17 cellular contexts compared by ENCODE assay signal in genomic region chr17:77893144-77894044, GRCh38.
DNase-seq lines count a peak whose midpoint lies in the region; ATAC-seq and TF ChIP-seq lines count a peak whose summit lies in the region.
"Had no signal": no experiment of that assay in that cellular context is flagged by ENCODE, and none has a peak within 500 bp of the region (broad histone marks: within the 10 kb centered on the region; RNA-seq: fewer than 3 reads in every experiment).

No MANE protein-coding gene starts in this region.

- no peaks in the 10 kb centered on the region for H3K27me3 ChIP-seq in CD4-positive, CD25-positive, alpha-beta regulatory T cell (ENCODE audit: control insufficient read depth, insufficient read depth, low read length)
- H3K27me3 ChIP-seq in DOHH2 (ENCODE audit: control insufficient read depth, low read length), result peaks cover 39% of the 10 kb centered on the region
- H3K27me3 ChIP-seq: pancreas, tibial artery had no signal

- no peaks in the 10 kb centered on the region for H3F3A ChIP-seq in DOHH2 (ENCODE audit: control insufficient read depth, insufficient read depth)

- H3K9me2 ChIP-seq in DOHH2 (replicated peaks; ENCODE audit: control insufficient read depth, low read length), result no peaks in the 10 kb centered on the region

- H3K27ac ChIP-seq in CD4-positive, CD25-positive, alpha-beta regulatory T cell (ENCODE audit: insufficient read depth, low read length, poor library complexity, severe bottlenecking), result no peak overlapping the region
- no peak overlapping the region for H3K27ac ChIP-seq in DOHH2 (ENCODE audit: low read depth, low read length)
- H3K27ac ChIP-seq: foreskin keratinocyte, HL-60, pancreas, PC-9, skin epidermis, tibial artery had no signal

- no peaks in the 10 kb centered on the region for H3K79me2 ChIP-seq in DOHH2 (ENCODE audit: control insufficient read depth, low read length)

- H3K4me1 Mint-ChIP-seq in CD4-positive, CD25-positive, alpha-beta regulatory T cell, result peaks cover under 1 to 13% (median 6%) of the 10 kb centered on the region in 4 donors
- H3K4me1 Mint-ChIP-seq in brain, result peaks cover 59% of the 10 kb centered on the region
- H3K4me1 Mint-ChIP-seq in neural crest cell, result peaks cover 11% of the 10 kb centered on the region
- peaks cover under 1% of the 10 kb centered on the region for H3K4me1 Mint-ChIP-seq in mesothelial cell of epicardium

- H4K20me1 ChIP-seq in DOHH2 (ENCODE audit: control insufficient read depth, insufficient read depth, low read depth, low read length), result no peaks in the 10 kb centered on the region

- no peaks in the 10 kb centered on the region for H3K9me3 ChIP-seq in CD4-positive, CD25-positive, alpha-beta regulatory T cell (ENCODE audit: control insufficient read depth in 2 of 2, low read length in 2 of 2)
- H3K9me3 ChIP-seq in DOHH2 (ENCODE audit: control insufficient read depth, insufficient read depth, low read length), result no peaks in the 10 kb centered on the region
- H3K9me3 ChIP-seq: pancreas, tibial artery had no signal

- no peaks in the 10 kb centered on the region for H3K36me3 Mint-ChIP-seq in CD4-positive, CD25-positive, alpha-beta regulatory T cell
- H3K36me3 Mint-ChIP-seq in brain (no peaks in the 10 kb centered on the region), neural crest cell (ENCODE audit: low read depth) (no peaks in the 10 kb centered on the region), mesothelial cell of epicardium (no peaks in the 10 kb centered on the region)

- ATAC-seq in CD4-positive, CD25-positive, alpha-beta regulatory T cell (ENCODE audit: low read depth in 2 of 2), result peak in 1 of 2 donors; percentile 28
- ATAC-seq in GM21528 (IDR thresholded peaks at IDR 0.05; ENCODE audit: low FRiP score, unreplicated experiment), result no peak
- ATAC-seq: foreskin keratinocyte, pancreas had no signal

- H3K27ac Mint-ChIP-seq in CD4-positive, CD25-positive, alpha-beta regulatory T cell, result peak overlapping the region; percentile 32 to 66 (median 45)
- peak overlapping the region; percentile 11 to 90 (median 77) for H3K27ac Mint-ChIP-seq in brain
- no peak overlapping the region for H3K27ac Mint-ChIP-seq in neural crest cell (ENCODE audit: unreplicated experiment)
- no peak overlapping the region for H3K27ac Mint-ChIP-seq in mesothelial cell of epicardium
- H3K27ac Mint-ChIP-seq: activated T-cell treated with anti-CD3 and anti-CD28 coated beads, Interleukin-2, amount 50 U/mL, for 24 hours had no signal

- H3K9me3 Mint-ChIP-seq in CD4-positive, CD25-positive, alpha-beta regulatory T cell, result peaks cover 0 to 2% (median 0%) of the 10 kb centered on the region in 7 donors
- peaks cover 0 to 3% (median 0%) of the 10 kb centered on the region in 5 experiments for H3K9me3 Mint-ChIP-seq in brain
- no peaks in the 10 kb centered on the region for H3K9me3 Mint-ChIP-seq in neural crest cell
- no peaks in the 10 kb centered on the region for H3K9me3 Mint-ChIP-seq in mesothelial cell of epicardium
- H3K9me3 Mint-ChIP-seq: activated T-cell treated with anti-CD3 and anti-CD28 coated beads, Interleukin-2, amount 50 U/mL, for 24 hours had no signal

- H3K4me3 Mint-ChIP-seq in CD4-positive, CD25-positive, alpha-beta regulatory T cell, result no peak overlapping the region
- peak overlapping the region in 3 of 5 experiments; percentile 62 to 69 (median 65) for H3K4me3 Mint-ChIP-seq in brain
- H3K4me3 Mint-ChIP-seq in neural crest cell, result peak overlapping the region; percentile 15
- H3K4me3 Mint-ChIP-seq in mesothelial cell of epicardium, result no peak overlapping the region
- H3K4me3 Mint-ChIP-seq: activated T-cell treated with anti-CD3 and anti-CD28 coated beads, Interleukin-2, amount 50 U/mL, for 24 hours had no signal

- TF ChIP-seq CTCF in DOHH2 (IDR thresholded peaks at IDR 0.05; ENCODE audit: low read depth, low read length, poor library complexity, severe bottlenecking), result no peak
- no peak for TF ChIP-seq CTCF in brain (conservative IDR thresholded peaks at IDR 0.05)
- no peak for TF ChIP-seq CTCF in neural crest cell (conservative IDR thresholded peaks at IDR 0.05)
- no peak for TF ChIP-seq CTCF in mesothelial cell of epicardium (IDR thresholded peaks at IDR 0.05; ENCODE audit: unreplicated experiment)

- DNase-seq in CD4-positive, CD25-positive, alpha-beta regulatory T cell, result no peak
- no peak for DNase-seq in neural crest cell (ENCODE audit: low read depth, low spot score)
- DNase-seq in mesothelial cell of epicardium (ENCODE audit: low spot score in 2 of 2, unreplicated experiment in 2 of 2), result no peak
- no peak for DNase-seq in EL
- DNase-seq: activated T-cell treated with anti-CD3 and anti-CD28 coated beads, Interleukin-2, amount 50 U/mL, for 24 hours; amygdala; foreskin keratinocyte; NCI-H1048; NCI-H2107; pancreas; PC-9 had no signal

- H3K36me3 ChIP-seq in CD4-positive, CD25-positive, alpha-beta regulatory T cell (ENCODE audit: control insufficient read depth, insufficient read depth, low read length), result no peaks in the 10 kb centered on the region
- no peaks in the 10 kb centered on the region for H3K36me3 ChIP-seq in DOHH2 (ENCODE audit: control insufficient read depth, low read length)
- H3K36me3 ChIP-seq: pancreas, tibial artery had no signal

- H3K4me3 ChIP-seq in CD4-positive, CD25-positive, alpha-beta regulatory T cell (ENCODE audit: low read depth, low read length), result no peak overlapping the region
- no peak overlapping the region for H3K4me3 ChIP-seq in DOHH2 (ENCODE audit: low read length)
- H3K4me3 ChIP-seq: pancreas, PC-9, skin epidermis, tibial artery had no signal

- H3K4me2 ChIP-seq in DOHH2 (ENCODE audit: low read length), result peak overlapping the region; percentile 35
- H3K4me2 ChIP-seq: PC-9 had no signal

- H3K27me3 Mint-ChIP-seq in CD4-positive, CD25-positive, alpha-beta regulatory T cell, result peaks cover 14% of the 10 kb centered on the region
- H3K27me3 Mint-ChIP-seq in brain, result peaks cover 3% of the 10 kb centered on the region
- H3K27me3 Mint-ChIP-seq in neural crest cell (ENCODE audit: low read depth), result peaks cover 4% of the 10 kb centered on the region
- peaks cover 28% of the 10 kb centered on the region for H3K27me3 Mint-ChIP-seq in mesothelial cell of epicardium (ENCODE audit: low read depth)
- H3K27me3 Mint-ChIP-seq: activated T-cell treated with anti-CD3 and anti-CD28 coated beads, Interleukin-2, amount 50 U/mL, for 24 hours had no signal

- peaks cover 5% of the 10 kb centered on the region for H3K4me1 ChIP-seq in CD4-positive, CD25-positive, alpha-beta regulatory T cell (ENCODE audit: control insufficient read depth, insufficient read depth, low read length, poor library complexity, severe bottlenecking)
- peaks cover 19% of the 10 kb centered on the region for H3K4me1 ChIP-seq in DOHH2 (ENCODE audit: control insufficient read depth, low read length)
- H3K4me1 ChIP-seq: foreskin keratinocyte, pancreas, tibial artery had no signal

Comparison
In these comparisons a context has a peak if more than half of its experiments do, and no peak if none do; other contexts are left out.
1. H3K27ac Mint-ChIP-seq: peak in CD4-positive, CD25-positive, alpha-beta regulatory T cell (3 of 3) and brain (5 of 5); none in neural crest cell (single experiment) and mesothelial cell of epicardium (single experiment).
2. H3K4me3 Mint-ChIP-seq: peak in brain (3 of 5) and neural crest cell (single experiment); none in CD4-positive, CD25-positive, alpha-beta regulatory T cell (0 of 4) and mesothelial cell of epicardium (single experiment).